Comparison of ENCODE assay signal across 11 cellular contexts in genomic region chr5:81849769-81850367, GRCh38.
DNase-seq lines count a peak whose midpoint lies in the region; ATAC-seq and TF ChIP-seq lines count a peak whose summit lies in the region.
"Had no signal": no experiment of that assay in that cellular context is flagged by ENCODE, and none has a peak within 500 bp of the region (broad histone marks: within the 10 kb centered on the region; RNA-seq: fewer than 3 reads in every experiment).

No MANE protein-coding gene starts in this region.

- ATAC-seq in GM18517 (IDR thresholded peaks at IDR 0.05; ENCODE audit: unreplicated experiment) = no peak

- CTCF ChIA-PET in activated CD4-positive, alpha-beta memory T cell treated with anti-CD3 and anti-CD28 coated beads for 36 hours (lab: Charles Lee) = interaction anchor here (1.0 to 3.2 kb wide), 4 partner anchors 11 to 432 kb away, joined by 3 to 22 read pairs (median 12); partner anchors contain the start of gene SSBP2
- CTCF ChIA-PET in activated CD4-positive, alpha-beta memory T cell treated with anti-CD3 and anti-CD28 coated beads, Interleukin-2, amount 10 ng/mL, durations not matched to agents 7 days and 5 days (lab: Charles Lee) = interaction anchor here (1.0 to 4.2 kb wide), 3 partner anchors 11 to 316 kb away, joined by 3 to 54 read pairs (median 6); partner anchors contain the start of gene SSBP2

- H3K36me3 ChIP-seq in adipocyte (ENCODE audit: control insufficient read depth, insufficient read depth, low read length, severe bottlenecking) (no peaks in the 10 kb centered on the region), testis (ENCODE audit: low read depth, missing control alignments) (no peaks in the 10 kb centered on the region)

- no peak for TF ChIP-seq POLR2A in testis (IDR thresholded peaks at IDR 0.05)

- no peaks in the 10 kb centered on the region for H3K36me3 Mint-ChIP-seq in activated CD4-positive, alpha-beta memory T cell treated with anti-CD3 and anti-CD28 coated beads for 36 hours
- H3K36me3 Mint-ChIP-seq in activated CD4-positive, alpha-beta memory T cell treated with anti-CD3 and anti-CD28 coated beads, Interleukin-2, amount 10 ng/mL, durations not matched to agents 7 days and 5 days (ENCODE audit: low read depth) = no peaks in the 10 kb centered on the region

- H3K9me3 ChIP-seq in adipocyte (ENCODE audit: control insufficient read depth, low read length) (no peaks in the 10 kb centered on the region), testis (no peaks in the 10 kb centered on the region)

- POLR2A ChIA-PET in activated CD4-positive, alpha-beta memory T cell treated with anti-CD3 and anti-CD28 coated beads for 36 hours (lab: Charles Lee) = interaction anchor here (2.8 kb wide), 1 partner anchor 99 kb away, joined by 62 read pairs; the partner anchor contains the start of gene SSBP2
- POLR2A ChIA-PET in activated CD4-positive, alpha-beta memory T cell treated with anti-CD3 and anti-CD28 coated beads, Interleukin-2, amount 10 ng/mL, durations not matched to agents 7 days and 5 days (lab: Charles Lee) = interaction anchor here (1.4 to 7.5 kb wide), 3 partner anchors 98 to 546 kb away, joined by 3 to 280 read pairs (median 13); partner anchors contain the start of genes RPS23 and SSBP2

- no peak for DNase-seq in activated CD4-positive, alpha-beta memory T cell treated with anti-CD3 and anti-CD28 coated beads for 36 hours
- no peak for DNase-seq in activated CD4-positive, alpha-beta memory T cell treated with anti-CD3 and anti-CD28 coated beads, Interleukin-2, amount 10 ng/mL, durations not matched to agents 7 days and 5 days
- DNase-seq in adipocyte (ENCODE audit: low read depth) = no peak
- peak; percentile 20 for DNase-seq in midbrain (lab: John Stamatoyannopoulos, UW)
- peak; percentile 26 for DNase-seq in testis
- DNase-seq in NCI-H226 = no peak
- DNase-seq in NCI-H2196 treated with DMSO at 0.1 percent for 48 hours (lab: John Stamatoyannopoulos, UW; ENCODE audit: unreplicated experiment) = no peak
- DNase-seq: activated naive CD4-positive, alpha-beta T cell; foreskin melanocyte; NCI-H446 had no signal

- intact Hi-C loops in activated CD4-positive, alpha-beta memory T cell treated with anti-CD3 and anti-CD28 coated beads for 36 hours (cut with micrococcal nuclease) = loop anchor here (5.0 to 10.0 kb wide), 5 partner anchors 317 to 553 kb away; no protein-coding TSS in a partner anchor
- intact Hi-C loops in testis (cut with DNase I; ENCODE audit: low total_unique reads) = loop anchor here (10.0 kb wide), 1 partner anchor 345 kb away; no protein-coding TSS in a partner anchor

- peaks cover 30% of the 10 kb centered on the region for H3K4me1 ChIP-seq in adipocyte (ENCODE audit: control insufficient read depth, insufficient read depth, low read length)
- peaks cover 14% of the 10 kb centered on the region for H3K4me1 ChIP-seq in testis

- H3K4me3 ChIP-seq in adipocyte (ENCODE audit: low read length) (no peak overlapping the region), testis (no peak overlapping the region)

- WGBS in testis, 2 donors = 79 to 85% methylated on average over 4 of the region's 4 CpGs

- peak overlapping the region; percentile 11 for H3K27ac Mint-ChIP-seq in activated CD4-positive, alpha-beta memory T cell treated with anti-CD3 and anti-CD28 coated beads for 36 hours
- H3K27ac Mint-ChIP-seq in activated CD4-positive, alpha-beta memory T cell treated with anti-CD3 and anti-CD28 coated beads, Interleukin-2, amount 10 ng/mL, durations not matched to agents 7 days and 5 days = no peak overlapping the region

- H3K4me3 Mint-ChIP-seq in activated CD4-positive, alpha-beta memory T cell treated with anti-CD3 and anti-CD28 coated beads for 36 hours = no peak overlapping the region
- no peak overlapping the region for H3K4me3 Mint-ChIP-seq in activated CD4-positive, alpha-beta memory T cell treated with anti-CD3 and anti-CD28 coated beads, Interleukin-2, amount 10 ng/mL, durations not matched to agents 7 days and 5 days

- H3K27ac ChIP-seq in testis = no peak overlapping the region

- H3K9me3 Mint-ChIP-seq in activated CD4-positive, alpha-beta memory T cell treated with anti-CD3 and anti-CD28 coated beads for 36 hours = no peaks in the 10 kb centered on the region
- H3K9me3 Mint-ChIP-seq in activated CD4-positive, alpha-beta memory T cell treated with anti-CD3 and anti-CD28 coated beads, Interleukin-2, amount 10 ng/mL, durations not matched to agents 7 days and 5 days = no peaks in the 10 kb centered on the region

- H3K4me1 Mint-ChIP-seq in activated CD4-positive, alpha-beta memory T cell treated with anti-CD3 and anti-CD28 coated beads for 36 hours (ENCODE audit: low read depth) = peaks cover 27% of the 10 kb centered on the region
- H3K4me1 Mint-ChIP-seq in activated CD4-positive, alpha-beta memory T cell treated with anti-CD3 and anti-CD28 coated beads, Interleukin-2, amount 10 ng/mL, durations not matched to agents 7 days and 5 days = peaks cover 36% of the 10 kb centered on the region

- H3K27me3 ChIP-seq in adipocyte (replicated peaks; ENCODE audit: control insufficient read depth, insufficient read depth, low read length) (no peaks in the 10 kb centered on the region), testis (no peaks in the 10 kb centered on the region)

- H3K9ac ChIP-seq in adipocyte (ENCODE audit: low read length) = peak overlapping the region; percentile 91

- no peak for TF ChIP-seq CTCF in testis (IDR thresholded peaks at IDR 0.05)

- no peaks in the 10 kb centered on the region for H3K27me3 Mint-ChIP-seq in activated CD4-positive, alpha-beta memory T cell treated with anti-CD3 and anti-CD28 coated beads for 36 hours
- H3K27me3 Mint-ChIP-seq in activated CD4-positive, alpha-beta memory T cell treated with anti-CD3 and anti-CD28 coated beads, Interleukin-2, amount 10 ng/mL, durations not matched to agents 7 days and 5 days = no peaks in the 10 kb centered on the region

Comparison
In these comparisons a context has a peak if more than half of its experiments do, and no peak if none do; other contexts are left out.
1. DNase-seq: peak in midbrain (single experiment) and testis (single experiment); none in activated CD4-positive, alpha-beta memory T cell treated with anti-CD3 and anti-CD28 coated beads for 36 hours (single experiment), activated CD4-positive, alpha-beta memory T cell treated with anti-CD3 and anti-CD28 coated beads, Interleukin-2, amount 10 ng/mL, durations not matched to agents 7 days and 5 days (single experiment), adipocyte (single experiment), NCI-H226 (single experiment) and NCI-H2196 treated with DMSO at 0.1 percent for 48 hours (single experiment).